ENCODE assay signal across 10 cellular contexts in the genomic region with DNA sequence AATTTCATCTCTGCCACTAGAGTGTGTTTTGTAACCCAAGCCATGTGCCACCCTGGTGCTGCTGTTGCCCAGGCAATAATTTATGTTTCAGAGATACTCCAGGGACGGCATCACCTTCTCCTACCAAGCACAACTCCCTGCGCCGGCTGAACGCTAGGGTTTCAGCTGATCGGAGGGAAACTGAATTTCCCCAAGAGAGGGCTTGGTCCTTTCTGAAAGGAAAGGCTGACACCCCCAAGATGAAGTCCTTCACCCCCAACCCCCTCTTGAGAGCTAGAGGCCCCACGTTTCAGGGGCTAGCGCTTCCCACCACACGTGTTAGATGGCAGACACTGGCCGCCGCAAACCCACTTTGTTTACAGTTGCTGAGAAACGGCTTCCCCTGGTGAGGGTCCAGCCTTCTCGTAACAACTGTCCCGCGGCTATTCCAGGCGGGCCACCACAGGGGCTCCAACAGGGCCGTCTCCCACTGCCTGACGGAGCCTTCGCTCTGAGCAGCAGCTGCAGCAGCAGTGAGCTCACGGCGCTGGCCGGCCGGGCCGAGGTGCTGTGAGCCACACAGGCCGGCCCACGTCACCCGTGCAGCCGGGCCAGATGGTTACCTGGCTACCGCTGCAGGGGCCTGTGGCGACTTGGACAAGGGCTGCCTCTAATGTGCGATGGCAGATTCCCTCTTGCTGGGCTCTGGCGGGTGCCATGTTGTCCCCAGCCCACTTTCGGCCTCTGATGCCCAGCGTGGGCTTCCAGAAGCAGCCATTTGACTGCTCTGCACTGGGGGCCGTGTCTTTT.
A peak's percentile ranks its signal among the peaks of the same experiment; 100 is the strongest.
DNase-seq lines count a peak whose midpoint lies in the region; ATAC-seq lines count a peak whose summit lies in the region.
"Had no signal": no experiment of that assay in that cellular context is flagged by ENCODE, and none has a peak within 500 bp of the region (broad histone marks: within the 10 kb centered on the region; RNA-seq: fewer than 3 reads in every experiment).

No MANE protein-coding gene starts in this region.

- ATAC-seq in HG02970 (IDR thresholded peaks at IDR 0.05; ENCODE audit: low FRiP score, unreplicated experiment) (no peak), HG02571 (IDR thresholded peaks at IDR 0.05; ENCODE audit: unreplicated experiment) (no peak), HG03342 (IDR thresholded peaks at IDR 0.05; ENCODE audit: unreplicated experiment) (no peak)

- DNase-seq in AG08396 (ENCODE audit: low spot score) (peak; percentile 54), NCI-H128 (lab: John Stamatoyannopoulos, UW; ENCODE audit: unreplicated experiment) (peak; percentile 49), cerebellum (ENCODE audit: low spot score) (peak; percentile 49), medulla oblongata (ENCODE audit: extremely low spot score) (peak; percentile 14), NK-92 (lab: John Stamatoyannopoulos, UW; ENCODE audit: unreplicated experiment) (no peak)
- DNase-seq: activated T-cell treated with anti-CD3 and anti-CD28 coated beads, Interleukin-2, amount 50 U/mL, for 72 hours; foreskin melanocyte had no signal
